Comparison of ENCODE assay signal across 12 cellular contexts in genomic region chr1:110786802-110787327, GRCh38.
DNase-seq lines count a peak whose midpoint lies in the region; ATAC-seq and TF ChIP-seq lines count a peak whose summit lies in the region.
"Had no signal": no experiment of that assay in that cellular context is flagged by ENCODE, and none has a peak within 500 bp of the region (broad histone marks: within the 10 kb centered on the region; RNA-seq: fewer than 3 reads in every experiment).

No MANE protein-coding gene starts in this region.

- peak overlapping the region; percentile 43 for H3K27ac ChIP-seq in colonic mucosa
- H3K27ac ChIP-seq: cardiac muscle cell, esophagus muscularis mucosa, right lobe of liver had no signal

- no peak overlapping the region for H3K4me3 ChIP-seq in colonic mucosa
- H3K4me3 ChIP-seq: cardiac muscle cell, esophagus muscularis mucosa, right lobe of liver, upper lobe of left lung had no signal

- H3K4me3 Mint-ChIP-seq in chondrocyte (ENCODE audit: unreplicated experiment) = no peak overlapping the region

- peak; percentile 31 for DNase-seq in GF-D8 (lab: John Stamatoyannopoulos, UW)
- peak; percentile 11 for DNase-seq in KBM-7
- DNase-seq in colonic mucosa = no peak
- DNase-seq in hippocampal formation (lab: John Stamatoyannopoulos, UW) = no peak
- DNase-seq in chondrocyte (ENCODE audit: low spot score) = no peak
- DNase-seq: right lobe of liver, upper lobe of left lung had no signal

- ATAC-seq in GM19035 (IDR thresholded peaks at IDR 0.05; ENCODE audit: unreplicated experiment) (peak; percentile 33), HG03520 (IDR thresholded peaks at IDR 0.05; ENCODE audit: unreplicated experiment) (no peak), HG02884 (IDR thresholded peaks at IDR 0.05; ENCODE audit: unreplicated experiment) (no peak)

- H3K36me3 ChIP-seq in colonic mucosa = no peaks in the 10 kb centered on the region
- H3K36me3 ChIP-seq: cardiac muscle cell, esophagus muscularis mucosa, right lobe of liver, upper lobe of left lung had no signal

- H3K27me3 ChIP-seq in colonic mucosa = no peaks in the 10 kb centered on the region
- H3K27me3 ChIP-seq: cardiac muscle cell, right lobe of liver, upper lobe of left lung had no signal

- no peaks in the 10 kb centered on the region for H3K36me3 Mint-ChIP-seq in chondrocyte (ENCODE audit: low read depth)

- no peak for TF ChIP-seq CTCF in colonic mucosa (IDR thresholded peaks at IDR 0.05)
- TF ChIP-seq CTCF in chondrocyte (IDR thresholded peaks at IDR 0.05) = no peak

- no peak overlapping the region for H3K9ac ChIP-seq in colonic mucosa (ENCODE audit: low read depth in 2 of 2, low read length in 2 of 2)

- no peaks in the 10 kb centered on the region for H3K9me3 ChIP-seq in colonic mucosa
- H3K9me3 ChIP-seq: right lobe of liver had no signal

- in situ Hi-C loops in KBM-7 (cut with MboI; ENCODE audit: low pct_unique_long_range_greater_than_20kb, low sequenced_read_pairs) = loop anchor here (10.0 kb wide), 1 partner anchor 162 kb away; no protein-coding TSS in a partner anchor

- peaks cover 7% of the 10 kb centered on the region for H3K9me3 Mint-ChIP-seq in chondrocyte (ENCODE audit: low read depth)

- H3K27ac Mint-ChIP-seq in chondrocyte (ENCODE audit: unreplicated experiment) = no peak overlapping the region

- no peaks in the 10 kb centered on the region for H3K4me1 ChIP-seq in colonic mucosa
- H3K4me1 ChIP-seq: esophagus muscularis mucosa, right lobe of liver, upper lobe of left lung had no signal

- H3K27me3 Mint-ChIP-seq in chondrocyte (ENCODE audit: low read depth) = peaks cover 5% of the 10 kb centered on the region

- intact Hi-C loops in colonic mucosa (cut with DNase I) = no loop called here

- no peaks in the 10 kb centered on the region for H3K4me1 Mint-ChIP-seq in chondrocyte (ENCODE audit: low read depth)

Comparison
In these comparisons a context has a peak if more than half of its experiments do, and no peak if none do; other contexts are left out.
1. DNase-seq: peak in GF-D8 (single experiment) and KBM-7 (single experiment); none in colonic mucosa (single experiment), hippocampal formation (0 of 2) and chondrocyte (single experiment).